In genomic region chr16:22663389-22664064, GRCh38 we compare ENCODE assay signal across 26 cellular contexts.
"Had no signal": no experiment of that assay in that cellular context is flagged by ENCODE, and none has a peak within 500 bp of the region (broad histone marks: within the 10 kb centered on the region; RNA-seq: fewer than 3 reads in every experiment).

No MANE protein-coding gene starts in this region.

- H3K27ac Mint-ChIP-seq: activated CD4-positive, alpha-beta T cell treated with anti-CD3 and anti-CD28 coated beads for 36 hours; activated CD8-positive, alpha-beta T cell treated with anti-CD3 and anti-CD28 coated beads for 36 hours; activated naive CD4-positive, alpha-beta T cell treated with anti-CD3 and anti-CD28 coated beads, Interleukin-2, amount 50 U/mL, for 72 hours; activated naive CD8-positive, alpha-beta T cell treated with anti-CD3 and anti-CD28 coated beads, Interleukin-2, amount 50 U/mL, for 24 hours; activated T-cell treated with anti-CD3 and anti-CD28 coated beads, Interleukin-2, amount 50 U/mL, for 72 hours; activated T-helper 2 cell treated with anti-CD3 and anti-CD28 coated beads, Interferon-gamma antibody, Interleukin-2, Interleukin-4, amounts not matched to agents 10 μg/mL and 5 μg/mL and 100 μg/mL, durations not matched to agents 14 hours and 24 hours and 36 hours had no signal

- H3K36me3 ChIP-seq: ascending aorta had no signal

- DNase-seq: activated CD4-positive, alpha-beta T cell treated with anti-CD3 and anti-CD28 coated beads for 36 hours; activated CD4-positive, alpha-beta T cell treated with anti-CD3 and anti-CD28 coated beads, Interleukin-2, amount 50 U/mL, for 1 hour; activated CD8-positive, alpha-beta T cell treated with anti-CD3 and anti-CD28 coated beads for 36 hours; activated naive CD4-positive, alpha-beta T cell treated with Interleukin-2 at 50 U/mL for 16 hours; activated naive CD8-positive, alpha-beta T cell treated with anti-CD3 and anti-CD28 coated beads, Interleukin-2, amount 50 U/mL, for 24 hours; activated T-cell treated with anti-CD3 and anti-CD28 coated beads for 4 hours; activated T-cell treated with anti-CD3 and anti-CD28 coated beads, Interleukin-2, amount 50 U/mL, for 72 hours; amniotic stem cell; body of pancreas; central memory CD4-positive, alpha-beta T cell; KG1; NCI-H1048; NCI-H146; NCI-H187 treated with DMSO at 0.1 percent for 48 hours; NCI-H2081 treated with DMSO at 0.1 percent for 48 hours; NCI-H2227 treated with DMSO at 0.1 percent for 48 hours; NCI-H446 treated with DMSO at 0.1 percent for 48 hours; NCI-H524 treated with DMSO at 0.1 percent for 48 hours; NCI-H748 treated with DMSO at 0.1 percent for 48 hours; PC-9; SHP77 treated with DMSO at 0.1 percent for 48 hours; T-helper 1 cell had no signal

- H3K9me3 ChIP-seq: ascending aorta, body of pancreas had no signal

- H3K27ac ChIP-seq: ascending aorta, body of pancreas, PC-9, VCaP had no signal

- H3K4me3 ChIP-seq: ascending aorta, body of pancreas, PC-9 had no signal

- H3K4me1 Mint-ChIP-seq: activated CD4-positive, alpha-beta T cell treated with anti-CD3 and anti-CD28 coated beads for 36 hours; activated naive CD8-positive, alpha-beta T cell treated with anti-CD3 and anti-CD28 coated beads, Interleukin-2, amount 50 U/mL, for 24 hours had no signal

- H3K9me3 Mint-ChIP-seq: activated CD8-positive, alpha-beta T cell treated with anti-CD3 and anti-CD28 coated beads for 36 hours; activated naive CD4-positive, alpha-beta T cell treated with anti-CD3 and anti-CD28 coated beads, Interleukin-2, amount 50 U/mL, for 72 hours; activated naive CD8-positive, alpha-beta T cell treated with anti-CD3 and anti-CD28 coated beads, Interleukin-2, amount 50 U/mL, for 24 hours; activated T-cell treated with anti-CD3 and anti-CD28 coated beads, Interleukin-2, amount 50 U/mL, for 72 hours; activated T-helper 2 cell treated with anti-CD3 and anti-CD28 coated beads, Interferon-gamma antibody, Interleukin-2, Interleukin-4, amounts not matched to agents 10 μg/mL and 5 μg/mL and 100 μg/mL, durations not matched to agents 14 hours and 24 hours and 36 hours had no signal

- H3K36me3 Mint-ChIP-seq: activated naive CD4-positive, alpha-beta T cell treated with anti-CD3 and anti-CD28 coated beads, Interleukin-2, amount 50 U/mL, for 72 hours had no signal

- H3K27me3 ChIP-seq: ascending aorta, body of pancreas had no signal

- H3K4me1 ChIP-seq: ascending aorta, body of pancreas had no signal

- ATAC-seq: activated CD4-positive, alpha-beta T cell treated with anti-CD3 and anti-CD28 coated beads for 36 hours; activated CD8-positive, alpha-beta T cell treated with anti-CD3 and anti-CD28 coated beads for 36 hours; activated naive CD4-positive, alpha-beta T cell treated with anti-CD3 and anti-CD28 coated beads, Interleukin-2, amount 50 U/mL, for 72 hours; activated naive CD8-positive, alpha-beta T cell treated with anti-CD3 and anti-CD28 coated beads, Interleukin-2, amount 50 U/mL, for 24 hours; activated T-cell treated with anti-CD3 and anti-CD28 coated beads, Interleukin-2, amount 50 U/mL, for 72 hours; body of pancreas had no signal

- H3K4me2 ChIP-seq: PC-9 had no signal

- H2AFZ ChIP-seq: PC-9 had no signal

- H3K4me3 Mint-ChIP-seq: activated CD4-positive, alpha-beta T cell treated with anti-CD3 and anti-CD28 coated beads for 36 hours; activated CD8-positive, alpha-beta T cell treated with anti-CD3 and anti-CD28 coated beads for 36 hours; activated naive CD8-positive, alpha-beta T cell treated with anti-CD3 and anti-CD28 coated beads, Interleukin-2, amount 50 U/mL, for 24 hours; activated T-cell treated with anti-CD3 and anti-CD28 coated beads, Interleukin-2, amount 50 U/mL, for 72 hours had no signal
